Comparison of ENCODE assay signal across 13 cellular contexts in genomic region chr22:31340765-31341247, GRCh38. TPM values are rescaled to one million over a fixed set of nuclear protein-coding genes. Genes with fewer than 3 reads are reported as not detected.
DNase-seq lines count a peak whose midpoint lies in the region; ATAC-seq and TF ChIP-seq lines count a peak whose summit lies in the region.
"Had no signal": no experiment of that assay in that cellular context is flagged by ENCODE, and none has a peak within 500 bp of the region (broad histone marks: within the 10 kb centered on the region; RNA-seq: fewer than 3 reads in every experiment).

No MANE protein-coding gene starts in this region.

- TF ChIP-seq CTCF in mesothelial cell of epicardium (IDR thresholded peaks at IDR 0.05; ENCODE audit: unreplicated experiment) = no peak

- H3K27ac Mint-ChIP-seq in stimulated activated naive CD8-positive, alpha-beta T cell treated with anti-CD3 and anti-CD28 coated beads, Interleukin-15, Interleukin-2, amounts not matched to agents 100 ng/mL and 50 ng/mL, for 24 hours = peak overlapping the region; percentile 70
- peak overlapping the region in 1 of 2 donors; percentile 79 for H3K27ac Mint-ChIP-seq in stimulated activated naive CD8-positive, alpha-beta T cell treated with anti-CD3 and anti-CD28 coated beads, Interleukin-15, amount 100 ng/mL, for 72 hours
- no peak overlapping the region for H3K27ac Mint-ChIP-seq in activated T-helper 2 cell treated with anti-CD3 and anti-CD28 coated beads, Interferon-gamma antibody, Interleukin-2, Interleukin-4, amounts not matched to agents 10 μg/mL and 5 μg/mL and 100 μg/mL, durations not matched to agents 14 hours and 24 hours and 36 hours
- peak overlapping the region; percentile 56 for H3K27ac Mint-ChIP-seq in mesothelial cell of epicardium

- DNase-seq in stimulated activated naive CD8-positive, alpha-beta T cell treated with anti-CD3 and anti-CD28 coated beads, Interleukin-15, amount 100 ng/mL, for 72 hours = no peak
- no peak for DNase-seq in activated T-helper 2 cell treated with anti-CD3 and anti-CD28 coated beads, Interferon-gamma antibody, Interleukin-2, Interleukin-4, amounts not matched to agents 10 μg/mL and 5 μg/mL and 100 μg/mL, durations not matched to agents 14 hours and 24 hours and 36 hours (ENCODE audit: low spot score)
- DNase-seq in mesothelial cell of epicardium (ENCODE audit: low spot score in 2 of 2, unreplicated experiment in 2 of 2) = no peak
- no peak for DNase-seq in SKM-1 treated with dmso at 0.1 percent for 144 hours (lab: John Stamatoyannopoulos, UW; ENCODE audit: unreplicated experiment)
- DNase-seq in SIG-M5 (lab: John Stamatoyannopoulos, UW) = no peak
- no peak for DNase-seq in GF-D8 (lab: John Stamatoyannopoulos, UW)
- DNase-seq: C1 segment of cervical spinal cord, dorsolateral prefrontal cortex, mucosa of descending colon, NCI-H146, NCI-H446 had no signal

- no peaks in the 10 kb centered on the region for H3K27me3 Mint-ChIP-seq in stimulated activated naive CD8-positive, alpha-beta T cell treated with anti-CD3 and anti-CD28 coated beads, Interleukin-15, Interleukin-2, amounts not matched to agents 100 ng/mL and 50 ng/mL, for 24 hours
- no peaks in the 10 kb centered on the region for H3K27me3 Mint-ChIP-seq in stimulated activated naive CD8-positive, alpha-beta T cell treated with anti-CD3 and anti-CD28 coated beads, Interleukin-15, amount 100 ng/mL, for 72 hours
- H3K27me3 Mint-ChIP-seq in activated T-helper 2 cell treated with anti-CD3 and anti-CD28 coated beads, Interferon-gamma antibody, Interleukin-2, Interleukin-4, amounts not matched to agents 10 μg/mL and 5 μg/mL and 100 μg/mL, durations not matched to agents 14 hours and 24 hours and 36 hours (ENCODE audit: low read depth) = no peaks in the 10 kb centered on the region
- H3K27me3 Mint-ChIP-seq in mesothelial cell of epicardium (ENCODE audit: low read depth) = no peaks in the 10 kb centered on the region

- intact Hi-C loops in activated T-helper 2 cell treated with anti-CD3 and anti-CD28 coated beads, Interferon-gamma antibody, Interleukin-2, Interleukin-4, amounts not matched to agents 10 μg/mL and 5 μg/mL and 100 μg/mL, durations not matched to agents 14 hours and 24 hours and 36 hours (cut with micrococcal nuclease) = no loop called here

- peaks cover 69% of the 10 kb centered on the region for H3K36me3 Mint-ChIP-seq in stimulated activated naive CD8-positive, alpha-beta T cell treated with anti-CD3 and anti-CD28 coated beads, Interleukin-15, Interleukin-2, amounts not matched to agents 100 ng/mL and 50 ng/mL, for 24 hours (ENCODE audit: low read depth)
- H3K36me3 Mint-ChIP-seq in activated T-helper 2 cell treated with anti-CD3 and anti-CD28 coated beads, Interferon-gamma antibody, Interleukin-2, Interleukin-4, amounts not matched to agents 10 μg/mL and 5 μg/mL and 100 μg/mL, durations not matched to agents 14 hours and 24 hours and 36 hours (ENCODE audit: low read depth) = peaks cover 79% of the 10 kb centered on the region
- H3K36me3 Mint-ChIP-seq in mesothelial cell of epicardium = peaks cover 17% of the 10 kb centered on the region

- H3K9me3 Mint-ChIP-seq in stimulated activated naive CD8-positive, alpha-beta T cell treated with anti-CD3 and anti-CD28 coated beads, Interleukin-15, Interleukin-2, amounts not matched to agents 100 ng/mL and 50 ng/mL, for 24 hours = no peaks in the 10 kb centered on the region
- H3K9me3 Mint-ChIP-seq in stimulated activated naive CD8-positive, alpha-beta T cell treated with anti-CD3 and anti-CD28 coated beads, Interleukin-15, amount 100 ng/mL, for 72 hours = no peaks in the 10 kb centered on the region
- no peaks in the 10 kb centered on the region for H3K9me3 Mint-ChIP-seq in activated T-helper 2 cell treated with anti-CD3 and anti-CD28 coated beads, Interferon-gamma antibody, Interleukin-2, Interleukin-4, amounts not matched to agents 10 μg/mL and 5 μg/mL and 100 μg/mL, durations not matched to agents 14 hours and 24 hours and 36 hours
- H3K9me3 Mint-ChIP-seq in mesothelial cell of epicardium = no peaks in the 10 kb centered on the region

- ATAC-seq in stimulated activated naive CD8-positive, alpha-beta T cell treated with anti-CD3 and anti-CD28 coated beads, Interleukin-15, amount 100 ng/mL, for 72 hours = no peak
- no peak for ATAC-seq in activated CD4-positive, CD25-positive, alpha-beta regulatory T cell treated with anti-CD3 and anti-CD28 coated beads, Interleukin-2, amount 50 U/mL, for 24 hours
- ATAC-seq: mucosa of descending colon had no signal

- H3K4me1 Mint-ChIP-seq in stimulated activated naive CD8-positive, alpha-beta T cell treated with anti-CD3 and anti-CD28 coated beads, Interleukin-15, Interleukin-2, amounts not matched to agents 100 ng/mL and 50 ng/mL, for 24 hours (ENCODE audit: low read depth) = peaks cover 76% of the 10 kb centered on the region
- H3K4me1 Mint-ChIP-seq in stimulated activated naive CD8-positive, alpha-beta T cell treated with anti-CD3 and anti-CD28 coated beads, Interleukin-15, amount 100 ng/mL, for 72 hours = peaks cover 87% of the 10 kb centered on the region
- H3K4me1 Mint-ChIP-seq in activated T-helper 2 cell treated with anti-CD3 and anti-CD28 coated beads, Interferon-gamma antibody, Interleukin-2, Interleukin-4, amounts not matched to agents 10 μg/mL and 5 μg/mL and 100 μg/mL, durations not matched to agents 14 hours and 24 hours and 36 hours (ENCODE audit: low read depth) = peaks cover 52% of the 10 kb centered on the region
- H3K4me1 Mint-ChIP-seq in mesothelial cell of epicardium = peaks cover 55% of the 10 kb centered on the region

- peak overlapping the region; percentile 51 for H3K4me3 Mint-ChIP-seq in stimulated activated naive CD8-positive, alpha-beta T cell treated with anti-CD3 and anti-CD28 coated beads, Interleukin-15, Interleukin-2, amounts not matched to agents 100 ng/mL and 50 ng/mL, for 24 hours
- peak overlapping the region in 1 of 2 donors; percentile 13 for H3K4me3 Mint-ChIP-seq in stimulated activated naive CD8-positive, alpha-beta T cell treated with anti-CD3 and anti-CD28 coated beads, Interleukin-15, amount 100 ng/mL, for 72 hours
- H3K4me3 Mint-ChIP-seq in activated T-helper 2 cell treated with anti-CD3 and anti-CD28 coated beads, Interferon-gamma antibody, Interleukin-2, Interleukin-4, amounts not matched to agents 10 μg/mL and 5 μg/mL and 100 μg/mL, durations not matched to agents 14 hours and 24 hours and 36 hours (ENCODE audit: low read depth) = peak overlapping the region; percentile 11
- no peak overlapping the region for H3K4me3 Mint-ChIP-seq in mesothelial cell of epicardium

RNA-seq across cellular contexts. Expression of gene PATZ1, which starts 5.3 kb away (rescaled TPM):
- 30.6 and 31.0 TPM in 2 replicates for total RNA-seq in activated T-helper 2 cell treated with anti-CD3 and anti-CD28 coated beads, Interferon-gamma antibody, Interleukin-2, Interleukin-4, amounts not matched to agents 10 μg/mL and 5 μg/mL and 100 μg/mL, durations not matched to agents 14 hours and 24 hours and 36 hours
- 70.9 to 73.6 TPM (median 71.7 TPM) in 3 replicates for total RNA-seq in mesothelial cell of epicardium

RNA-seq across cellular contexts. Expression of gene PIK3IP1, which starts 48.5 kb away (rescaled TPM):
- total RNA-seq in activated T-helper 2 cell treated with anti-CD3 and anti-CD28 coated beads, Interferon-gamma antibody, Interleukin-2, Interleukin-4, amounts not matched to agents 10 μg/mL and 5 μg/mL and 100 μg/mL, durations not matched to agents 14 hours and 24 hours and 36 hours = 9.3 and 10.4 TPM in 2 replicates
- total RNA-seq in mesothelial cell of epicardium = 16.9 to 19.1 TPM (median 17.4 TPM) in 3 replicates

RNA-seq across cellular contexts. Expression of gene DRG1, which starts 58.6 kb away (rescaled TPM):
- 109 and 132 TPM in 2 replicates for total RNA-seq in activated T-helper 2 cell treated with anti-CD3 and anti-CD28 coated beads, Interferon-gamma antibody, Interleukin-2, Interleukin-4, amounts not matched to agents 10 μg/mL and 5 μg/mL and 100 μg/mL, durations not matched to agents 14 hours and 24 hours and 36 hours
- 57.8 to 62.9 TPM (median 59.1 TPM) in 3 replicates for total RNA-seq in mesothelial cell of epicardium
